1 cellular context compared by ENCODE assay signal in the genomic region with DNA sequence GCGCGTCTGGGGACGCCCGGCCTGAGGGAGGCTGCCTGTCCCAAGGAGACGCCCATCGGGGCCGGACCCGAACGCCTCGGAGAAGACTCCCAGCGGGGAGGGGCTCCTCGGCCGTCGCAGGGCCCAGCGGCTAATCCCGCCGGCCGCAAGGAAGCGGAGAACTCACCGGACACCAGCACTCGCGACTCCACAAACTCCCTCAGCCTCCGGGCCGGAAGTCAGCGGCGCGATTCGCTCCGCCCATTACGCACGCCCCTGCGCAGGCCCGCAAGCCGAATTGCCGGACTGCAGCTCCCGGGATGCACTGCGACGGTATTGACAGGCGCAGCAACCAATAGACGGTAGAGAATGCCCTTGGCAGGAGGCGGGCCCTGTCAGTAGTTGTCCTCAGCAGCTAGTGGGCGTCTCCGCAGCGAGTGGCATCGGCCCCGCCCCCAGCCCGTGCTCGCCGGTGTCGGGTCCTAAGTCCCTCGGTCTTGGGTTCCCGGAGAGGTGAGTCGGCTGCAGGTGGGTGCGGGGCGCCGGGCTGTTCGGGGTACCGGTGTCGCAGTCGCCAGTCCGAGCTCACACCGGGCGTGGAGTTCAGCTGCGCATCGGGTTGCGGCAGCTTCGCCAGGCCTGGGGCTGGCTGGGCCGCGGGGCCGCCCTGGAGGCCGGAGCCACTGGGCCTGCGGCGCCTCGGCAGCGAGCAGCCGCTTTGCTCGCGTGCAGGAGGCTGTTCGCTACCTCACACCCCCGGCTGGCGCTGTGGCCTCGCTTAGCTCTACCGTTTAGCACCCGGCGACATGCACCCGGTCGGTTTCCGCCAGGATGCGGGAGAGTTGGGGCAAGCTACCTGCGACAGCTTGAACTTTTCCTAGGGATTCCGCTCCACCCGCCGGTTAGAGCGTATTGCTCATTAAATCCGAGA.
A peak's percentile ranks its signal among the peaks of the same experiment; 100 is the strongest.
TF ChIP-seq lines count a peak whose summit lies in the region.

ZNF174 (plus strand) TSS at position 437 of the 910 bp plus-strand sequence. CDS start 790 bp downstream, outside the sequence.
ZSCAN32 (minus strand) TSS at position 226 of the 910 bp plus-strand sequence. CDS start 3,447 bp downstream, outside the sequence.

TF ChIP-seq in HEK293, 187 proteins besides CTCF, POLR2A, EP300 and RAD21 (continued from another document and continues in another):
- TF ChIP-seq, protein P1, sequence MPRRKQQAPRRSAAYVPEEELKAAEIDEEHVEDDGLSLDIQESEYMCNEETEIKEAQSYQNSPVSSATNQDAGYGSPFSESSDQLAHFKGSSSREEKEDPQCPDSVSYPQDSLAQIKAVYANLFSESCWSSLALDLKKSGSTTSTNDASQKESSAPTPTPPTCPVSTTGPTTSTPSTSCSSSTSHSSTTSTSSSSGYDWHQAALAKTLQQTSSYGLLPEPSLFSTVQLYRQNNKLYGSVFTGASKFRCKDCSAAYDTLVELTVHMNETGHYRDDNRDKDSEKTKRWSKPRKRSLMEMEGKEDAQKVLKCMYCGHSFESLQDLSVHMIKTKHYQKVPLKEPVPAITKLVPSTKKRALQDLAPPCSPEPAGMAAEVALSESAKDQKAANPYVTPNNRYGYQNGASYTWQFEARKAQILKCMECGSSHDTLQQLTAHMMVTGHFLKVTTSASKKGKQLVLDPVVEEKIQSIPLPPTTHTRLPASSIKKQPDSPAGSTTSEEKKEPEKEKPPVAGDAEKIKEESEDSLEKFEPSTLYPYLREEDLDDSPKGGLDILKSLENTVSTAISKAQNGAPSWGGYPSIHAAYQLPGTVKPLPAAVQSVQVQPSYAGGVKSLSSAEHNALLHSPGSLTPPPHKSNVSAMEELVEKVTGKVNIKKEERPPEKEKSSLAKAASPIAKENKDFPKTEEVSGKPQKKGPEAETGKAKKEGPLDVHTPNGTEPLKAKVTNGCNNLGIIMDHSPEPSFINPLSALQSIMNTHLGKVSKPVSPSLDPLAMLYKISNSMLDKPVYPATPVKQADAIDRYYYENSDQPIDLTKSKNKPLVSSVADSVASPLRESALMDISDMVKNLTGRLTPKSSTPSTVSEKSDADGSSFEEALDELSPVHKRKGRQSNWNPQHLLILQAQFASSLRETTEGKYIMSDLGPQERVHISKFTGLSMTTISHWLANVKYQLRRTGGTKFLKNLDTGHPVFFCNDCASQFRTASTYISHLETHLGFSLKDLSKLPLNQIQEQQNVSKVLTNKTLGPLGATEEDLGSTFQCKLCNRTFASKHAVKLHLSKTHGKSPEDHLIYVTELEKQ (tag by site-specific recombination; IDR thresholded peaks at IDR 0.05; ENCODE audit: borderline replicate concordance), result no peak; the same call in 1 of the 2 replicates
- TF ChIP-seq SP7 (tag by site-specific recombination; IDR thresholded peaks at IDR 0.05) (0 out of 2 replicates have a peak, but pooled peaks have one; percentile 68), ZBTB17 (tag by site-specific recombination; IDR thresholded peaks at IDR 0.05) (peak; percentile 96), TRIM28 (IDR thresholded peaks at IDR 0.05; ENCODE audit: borderline replicate concordance, low read length) (peak; percentile 77; the same call in 1 of the 2 replicates), ZNF248 (tag by site-specific recombination; IDR thresholded peaks at IDR 0.05) (no peak), GLIS2 (tag by site-specific recombination; IDR thresholded peaks at IDR 0.05) (0 out of 2 replicates have a peak, but pooled peaks have one; percentile 30), ZNF211 (tag by site-specific recombination; IDR thresholded peaks at IDR 0.05; ENCODE audit: low read depth) (no peak), ZNF843 (tag by site-specific recombination; IDR thresholded peaks at IDR 0.05) (0 out of 2 replicates have a peak, but pooled peaks have one; percentile 52), ZNF155 (tag by site-specific recombination; IDR thresholded peaks at IDR 0.05) (no peak), ZNF658 (tag by site-specific recombination; IDR thresholded peaks at IDR 0.05) (no peak), ZBTB20 (tag by site-specific recombination; IDR thresholded peaks at IDR 0.05) (peak; percentile 82), ZSCAN16 (tag by site-specific recombination; IDR thresholded peaks at IDR 0.05) (no peak; the same call in 1 of the 2 replicates), KLF7 (tag by site-specific recombination; IDR thresholded peaks at IDR 0.05; ENCODE audit: borderline replicate concordance) (no peak), ZNF558 (tag by site-specific recombination; IDR thresholded peaks at IDR 0.05) (no peak), ZNF2 (tag by site-specific recombination; IDR thresholded peaks at IDR 0.05) (peak; percentile 26), ZNF362 (tag by site-specific recombination; IDR thresholded peaks at IDR 0.05) (no peak), ZBTB7A (tag by site-specific recombination; IDR thresholded peaks at IDR 0.05; ENCODE audit: low read depth) (peak; percentile 88; the same call in 1 of the 2 replicates), ZNF175 (tag by site-specific recombination; IDR thresholded peaks at IDR 0.05) (no peak), ZNF202 (tag by site-specific recombination; IDR thresholded peaks at IDR 0.05; ENCODE audit: borderline replicate concordance) (no peak), SETDB1 (IDR thresholded peaks at IDR 0.05; ENCODE audit: insufficient read length, low read length) (no peak), ZNF16 (tag by site-specific recombination; IDR thresholded peaks at IDR 0.05; ENCODE audit: low read depth) (no peak), ZNF837 (tag by site-specific recombination; IDR thresholded peaks at IDR 0.05) (no peak), ZFP37 (tag by site-specific recombination; IDR thresholded peaks at IDR 0.05) (peak; percentile 72; the same call in 1 of the 2 replicates), ZNF654 (tag by site-specific recombination; IDR thresholded peaks at IDR 0.05; ENCODE audit: low read depth) (no peak), ZNF280D (tag by site-specific recombination; IDR thresholded peaks at IDR 0.05) (no peak), ZNF274 (IDR thresholded peaks at IDR 0.05; ENCODE audit: low read length) (no peak), ZNF274 (tag by site-specific recombination; IDR thresholded peaks at IDR 0.05; ENCODE audit: borderline replicate concordance) (no peak), ZNF514 (tag by site-specific recombination; IDR thresholded peaks at IDR 0.05) (no peak), ZNF366 (tag by site-specific recombination; conservative IDR thresholded peaks at IDR 0.05) (no peak), ZNF404 (tag by site-specific recombination; IDR thresholded peaks at IDR 0.05) (no peak), ZNF664 (tag by site-specific recombination; IDR thresholded peaks at IDR 0.05) (no peak), ZXDB (tag by site-specific recombination; IDR thresholded peaks at IDR 0.05) (peak; percentile 100), ZNF292 (tag by site-specific recombination; IDR thresholded peaks at IDR 0.05; ENCODE audit: borderline replicate concordance, low read depth) (no peak), ZNF19 (tag by site-specific recombination; IDR thresholded peaks at IDR 0.05; ENCODE audit: low read depth) (no peak), ZNF704 (tag by site-specific recombination; IDR thresholded peaks at IDR 0.05) (no peak), GLIS1 (tag by site-specific recombination; IDR thresholded peaks at IDR 0.05) (0 out of 2 replicates have a peak, but pooled peaks have one; percentile 2), HOXC10 (CRISPR knock-in tag; IDR thresholded peaks at IDR 0.05) (no peak)
- TF ChIP-seq, protein P2, sequence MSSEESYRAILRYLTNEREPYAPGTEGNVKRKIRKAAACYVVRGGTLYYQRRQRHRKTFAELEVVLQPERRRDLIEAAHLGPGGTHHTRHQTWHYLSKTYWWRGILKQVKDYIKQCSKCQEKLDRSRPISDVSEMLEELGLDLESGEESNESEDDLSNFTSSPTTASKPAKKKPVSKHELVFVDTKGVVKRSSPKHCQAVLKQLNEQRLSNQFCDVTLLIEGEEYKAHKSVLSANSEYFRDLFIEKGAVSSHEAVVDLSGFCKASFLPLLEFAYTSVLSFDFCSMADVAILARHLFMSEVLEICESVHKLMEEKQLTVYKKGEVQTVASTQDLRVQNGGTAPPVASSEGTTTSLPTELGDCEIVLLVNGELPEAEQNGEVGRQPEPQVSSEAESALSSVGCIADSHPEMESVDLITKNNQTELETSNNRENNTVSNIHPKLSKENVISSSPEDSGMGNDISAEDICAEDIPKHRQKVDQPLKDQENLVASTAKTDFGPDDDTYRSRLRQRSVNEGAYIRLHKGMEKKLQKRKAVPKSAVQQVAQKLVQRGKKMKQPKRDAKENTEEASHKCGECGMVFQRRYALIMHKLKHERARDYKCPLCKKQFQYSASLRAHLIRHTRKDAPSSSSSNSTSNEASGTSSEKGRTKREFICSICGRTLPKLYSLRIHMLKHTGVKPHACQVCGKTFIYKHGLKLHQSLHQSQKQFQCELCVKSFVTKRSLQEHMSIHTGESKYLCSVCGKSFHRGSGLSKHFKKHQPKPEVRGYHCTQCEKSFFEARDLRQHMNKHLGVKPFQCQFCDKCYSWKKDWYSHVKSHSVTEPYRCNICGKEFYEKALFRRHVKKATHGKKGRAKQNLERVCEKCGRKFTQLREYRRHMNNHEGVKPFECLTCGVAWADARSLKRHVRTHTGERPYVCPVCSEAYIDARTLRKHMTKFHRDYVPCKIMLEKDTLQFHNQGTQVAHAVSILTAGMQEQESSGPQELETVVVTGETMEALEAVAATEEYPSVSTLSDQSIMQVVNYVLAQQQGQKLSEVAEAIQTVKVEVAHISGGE (tag by site-specific recombination; conservative IDR thresholded peaks at IDR 0.05; ENCODE audit: low read depth), result peak; percentile 93
- TF ChIP-seq, protein P3, sequence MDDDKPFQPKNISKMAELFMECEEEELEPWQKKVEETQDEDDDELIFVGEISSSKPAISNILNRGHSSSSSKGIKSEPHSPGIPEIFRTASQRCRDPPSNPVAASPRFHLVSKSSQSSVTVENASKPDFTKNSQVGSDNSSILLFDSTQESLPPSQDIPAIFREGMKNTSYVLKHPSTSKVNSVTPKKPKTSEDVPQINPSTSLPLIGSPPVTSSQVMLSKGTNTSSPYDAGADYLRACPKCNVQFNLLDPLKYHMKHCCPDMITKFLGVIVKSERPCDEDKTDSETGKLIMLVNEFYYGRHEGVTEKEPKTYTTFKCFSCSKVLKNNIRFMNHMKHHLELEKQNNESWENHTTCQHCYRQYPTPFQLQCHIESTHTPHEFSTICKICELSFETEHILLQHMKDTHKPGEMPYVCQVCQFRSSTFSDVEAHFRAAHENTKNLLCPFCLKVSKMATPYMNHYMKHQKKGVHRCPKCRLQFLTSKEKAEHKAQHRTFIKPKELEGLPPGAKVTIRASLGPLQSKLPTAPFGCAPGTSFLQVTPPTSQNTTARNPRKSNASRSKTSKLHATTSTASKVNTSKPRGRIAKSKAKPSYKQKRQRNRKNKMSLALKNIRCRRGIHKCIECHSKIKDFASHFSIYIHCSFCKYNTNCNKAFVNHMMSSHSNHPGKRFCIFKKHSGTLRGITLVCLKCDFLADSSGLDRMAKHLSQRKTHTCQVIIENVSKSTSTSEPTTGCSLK (tag by site-specific recombination; IDR thresholded peaks at IDR 0.05), result no peak
- TF ChIP-seq, protein P4, sequence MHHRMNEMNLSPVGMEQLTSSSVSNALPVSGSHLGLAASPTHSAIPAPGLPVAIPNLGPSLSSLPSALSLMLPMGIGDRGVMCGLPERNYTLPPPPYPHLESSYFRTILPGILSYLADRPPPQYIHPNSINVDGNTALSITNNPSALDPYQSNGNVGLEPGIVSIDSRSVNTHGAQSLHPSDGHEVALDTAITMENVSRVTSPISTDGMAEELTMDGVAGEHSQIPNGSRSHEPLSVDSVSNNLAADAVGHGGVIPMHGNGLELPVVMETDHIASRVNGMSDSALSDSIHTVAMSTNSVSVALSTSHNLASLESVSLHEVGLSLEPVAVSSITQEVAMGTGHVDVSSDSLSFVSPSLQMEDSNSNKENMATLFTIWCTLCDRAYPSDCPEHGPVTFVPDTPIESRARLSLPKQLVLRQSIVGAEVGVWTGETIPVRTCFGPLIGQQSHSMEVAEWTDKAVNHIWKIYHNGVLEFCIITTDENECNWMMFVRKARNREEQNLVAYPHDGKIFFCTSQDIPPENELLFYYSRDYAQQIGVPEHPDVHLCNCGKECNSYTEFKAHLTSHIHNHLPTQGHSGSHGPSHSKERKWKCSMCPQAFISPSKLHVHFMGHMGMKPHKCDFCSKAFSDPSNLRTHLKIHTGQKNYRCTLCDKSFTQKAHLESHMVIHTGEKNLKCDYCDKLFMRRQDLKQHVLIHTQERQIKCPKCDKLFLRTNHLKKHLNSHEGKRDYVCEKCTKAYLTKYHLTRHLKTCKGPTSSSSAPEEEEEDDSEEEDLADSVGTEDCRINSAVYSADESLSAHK (tag by site-specific recombination; IDR thresholded peaks at IDR 0.05), result 0 out of 2 replicates have a peak, but pooled peaks have one; percentile 45
